In the genomic region with DNA sequence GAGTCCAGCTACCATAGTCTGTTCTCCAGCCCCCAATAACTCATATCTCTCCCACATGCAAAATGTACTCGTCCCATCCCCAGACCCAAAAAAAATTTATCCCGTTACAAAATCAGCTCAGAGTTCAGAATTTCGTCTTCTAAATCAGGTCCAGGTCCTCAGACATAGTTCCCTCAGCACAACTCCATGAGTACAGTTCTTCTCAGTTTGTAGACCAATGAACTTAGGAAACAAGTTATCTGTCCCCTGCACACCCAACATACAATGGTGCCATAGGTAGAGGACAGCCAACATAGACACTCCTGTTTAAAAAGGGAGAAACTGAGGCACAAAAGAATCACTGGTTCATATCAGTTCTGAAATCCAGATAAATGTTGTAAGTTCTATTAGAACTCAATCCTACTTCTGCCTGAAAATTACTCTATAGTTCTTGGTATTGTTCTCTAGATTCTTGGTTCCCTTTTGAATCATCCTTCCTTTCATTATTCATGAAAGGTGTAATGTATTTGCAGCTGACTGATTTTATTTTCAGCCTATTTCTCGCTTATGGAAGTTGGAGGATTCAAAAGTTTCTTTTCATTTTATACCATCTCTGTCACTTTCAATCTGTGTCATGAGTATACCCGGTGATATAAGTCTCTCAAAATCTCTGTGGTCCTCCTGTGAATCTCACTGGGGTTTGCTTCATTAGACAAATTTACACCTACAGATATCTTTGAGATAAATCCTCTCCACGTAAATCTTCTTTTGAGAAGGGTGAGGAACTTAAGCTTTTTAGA, we compare ENCODE assay signal across 1 cellular context.
TF ChIP-seq lines count a peak whose summit lies in the region.

No MANE protein-coding gene starts in this region.

TF ChIP-seq in endothelial cell of umbilical vein, 7 proteins besides CTCF, POLR2A, EP300 and RAD21:
- TF ChIP-seq FOS (IDR thresholded peaks at IDR 0.05; ENCODE audit: borderline replicate concordance, insufficient read depth, low read length) = no peak
TF ChIP-seq in endothelial cell of umbilical vein: peak in this region for 0.
